ENCODE assay signal across 1 cellular context in genomic region chr4:38283724-38284123, GRCh38.
TF ChIP-seq lines count a peak whose summit lies in the region.

No MANE protein-coding gene starts in this region.

TF ChIP-seq in H1, 55 proteins besides CTCF, POLR2A, EP300 and RAD21 (continued from another document):
- no peak for TF ChIP-seq E2F6 (IDR thresholded peaks at IDR 0.05)
- TF ChIP-seq POU5F1 (IDR thresholded peaks at IDR 0.05; ENCODE audit: low read depth, low read length), result no peak
- TF ChIP-seq GABPA (IDR thresholded peaks at IDR 0.05; ENCODE audit: borderline replicate concordance, insufficient read depth, low read length), result no peak
- no peak for TF ChIP-seq CTBP2 (IDR thresholded peaks at IDR 0.05; ENCODE audit: borderline replicate concordance, insufficient read depth, insufficient read length, low read length)
- TF ChIP-seq KDM5A (IDR thresholded peaks at IDR 0.05; ENCODE audit: low read length), result no peak
